In genomic region chr11:86996953-86997570, GRCh38 we compare ENCODE assay signal across 20 cellular contexts. TPM values are rescaled to one million over a fixed set of nuclear protein-coding genes. Genes with fewer than 3 reads are reported as not detected.
A peak's percentile ranks its signal among the peaks of the same experiment; 100 is the strongest.
DNase-seq lines count a peak whose midpoint lies in the region; ATAC-seq, FAIRE-seq and TF ChIP-seq lines count a peak whose summit lies in the region.
"Had no signal": no experiment of that assay in that cellular context is flagged by ENCODE, and none has a peak within 500 bp of the region (broad histone marks: within the 10 kb centered on the region; RNA-seq: fewer than 3 reads in every experiment).

No MANE protein-coding gene starts in this region.

- H3K27ac Mint-ChIP-seq in endothelial cell (ENCODE audit: unreplicated experiment) (peak overlapping the region; percentile 14), immature natural killer cell (no peak overlapping the region)
- H3K27ac Mint-ChIP-seq: B cell; CD4-positive, alpha-beta T cell; HFFc6 had no signal

- in situ Hi-C loops in HepG2 (cut with HindIII; ENCODE audit: extremely low pct_ligation_motif_present, low pct_unique_long_range_greater_than_20kb), result loop anchor here (5.0 kb wide), 1 partner anchor 40 kb away; the partner anchor contains the start of gene FZD4

- peak; percentile 56 for FAIRE-seq in HepG2 (lab: Jason Lieb, UNC)
- FAIRE-seq: D721Med, G401.6, GM12891 had no signal

- TF ChIP-seq CTCF in HepG2 (CRISPR knock-in tag; IDR thresholded peaks at IDR 0.05) (no peak), right lobe of liver (IDR thresholded peaks at IDR 0.05) (no peak), endothelial cell (IDR thresholded peaks at IDR 0.05; ENCODE audit: unreplicated experiment) (no peak), thyroid gland (IDR thresholded peaks at IDR 0.05) (no peak), left lung (IDR thresholded peaks at IDR 0.05) (no peak)

- H3K27me3 ChIP-seq in HepG2 (ENCODE audit: control insufficient read depth in 1 of 2, insufficient read depth in 2 of 2, low read length in 2 of 2), result no peaks in the 10 kb centered on the region
- H3K27me3 ChIP-seq in right lobe of liver, result no peaks in the 10 kb centered on the region
- no peaks in the 10 kb centered on the region for H3K27me3 ChIP-seq in thyroid gland
- H3K27me3 ChIP-seq in left lung, result no peaks in the 10 kb centered on the region

- no peaks in the 10 kb centered on the region for H4K20me1 ChIP-seq in HepG2 (ENCODE audit: insufficient read depth, low read length)

- H3K9me3 Mint-ChIP-seq in endothelial cell (ENCODE audit: unreplicated experiment) (no peaks in the 10 kb centered on the region), immature natural killer cell (no peaks in the 10 kb centered on the region)
- H3K9me3 Mint-ChIP-seq: CD4-positive, alpha-beta T cell; HFFc6 had no signal

- ATAC-seq in HepG2, result no peak
- no peak for ATAC-seq in right lobe of liver
- no peak for ATAC-seq in left lung

- H3K4me1 Mint-ChIP-seq in endothelial cell (ENCODE audit: unreplicated experiment) (peaks cover 32% of the 10 kb centered on the region), immature natural killer cell (no peaks in the 10 kb centered on the region)
- H3K4me1 Mint-ChIP-seq: B cell had no signal

- no peak overlapping the region for H3K4me3 ChIP-seq in HepG2 (replicated peaks in 1 of 3; ENCODE audit: insufficient read depth in 1 of 3, low read depth in 2 of 3, low read length in 3 of 3)
- no peak overlapping the region for H3K4me3 ChIP-seq in right lobe of liver
- H3K4me3 ChIP-seq in thyroid gland (replicated peaks in 1 of 3), result no peak overlapping the region
- H3K4me3 ChIP-seq in left lung, result no peak overlapping the region

- H3K4me1 ChIP-seq in HepG2 (ENCODE audit: insufficient read depth, low read length) (peaks cover 75% of the 10 kb centered on the region), right lobe of liver (no peaks in the 10 kb centered on the region), thyroid gland (peaks cover 27 to 31% of the 10 kb centered on the region in 2 donors), left lung (no peaks in the 10 kb centered on the region)

- CTCF ChIA-PET in HepG2 (lab: Yijun Ruan, JAX; ENCODE audit: low intra/inter-chr PET ratio, low total read pairs), result no interaction called here

- H3K36me3 Mint-ChIP-seq in endothelial cell (ENCODE audit: low read depth, unreplicated experiment) (no peaks in the 10 kb centered on the region), immature natural killer cell (no peaks in the 10 kb centered on the region)

- no peak for TF ChIP-seq POLR2A in HepG2 (IDR thresholded peaks at IDR 0.05; ENCODE audit: insufficient read depth in 1 of 2, low read depth in 2 of 2, low read length in 2 of 2)
- no peak for TF ChIP-seq POLR2A in right lobe of liver (IDR thresholded peaks at IDR 0.05)
- TF ChIP-seq POLR2A in thyroid gland (IDR thresholded peaks at IDR 0.05), result no peak

- TF ChIP-seq EP300 in HepG2 (IDR thresholded peaks at IDR 0.05; ENCODE audit: low read depth in 2 of 2, low read length in 2 of 2) (no peak), HepG2 (CRISPR knock-in tag; IDR thresholded peaks at IDR 0.05; ENCODE audit: borderline replicate concordance) (no peak)

- H3K27me3 Mint-ChIP-seq in endothelial cell (ENCODE audit: unreplicated experiment), result no peaks in the 10 kb centered on the region
- H3K27me3 Mint-ChIP-seq in immature natural killer cell (ENCODE audit: low read depth in 3 of 3), result peaks cover 0 to 2% (median 2%) of the 10 kb centered on the region in 3 donors
- H3K27me3 Mint-ChIP-seq: B cell; CD4-positive, alpha-beta T cell had no signal

- no peaks in the 10 kb centered on the region for H3K36me3 ChIP-seq in HepG2 (replicated peaks in 1 of 2; ENCODE audit: control insufficient read depth in 1 of 2, insufficient read depth in 2 of 2, low read length in 2 of 2)
- H3K36me3 ChIP-seq in right lobe of liver, result no peaks in the 10 kb centered on the region
- no peaks in the 10 kb centered on the region for H3K36me3 ChIP-seq in thyroid gland
- H3K36me3 ChIP-seq in left lung, result no peaks in the 10 kb centered on the region

- POLR2A ChIA-PET in HepG2 (lab: Yijun Ruan, JAX), result interaction anchor here (0.9 to 1.8 kb wide), 3 partner anchors 14 to 56 kb away, joined by 3 to 6 read pairs (median 3); partner anchors contain the start of gene TMEM135

- no peak overlapping the region for H2AFZ ChIP-seq in HepG2 (ENCODE audit: low read length)

- intact Hi-C loops in HepG2 (cut with micrococcal nuclease; ENCODE audit: unreplicated experiment) (no loop called here), right lobe of liver (cut with DNase I) (no loop called here), thyroid gland (cut with DNase I) (no loop called here), left lung (cut with DNase I) (no loop called here)

- H3K27ac ChIP-seq in HepG2 (ENCODE audit: extremely low read length, insufficient read depth, low read length) (peak overlapping the region; percentile 19), right lobe of liver (no peak overlapping the region), thyroid gland (peak overlapping the region in 2 of 3 donors; percentile 30 to 35), left lung (no peak overlapping the region)

- TF ChIP-seq RAD21 in HepG2 (CRISPR knock-in tag; IDR thresholded peaks at IDR 0.05), result no peak

- H3K9me3 ChIP-seq in HepG2 (ENCODE audit: low read length) (no peaks in the 10 kb centered on the region), right lobe of liver (no peaks in the 10 kb centered on the region), thyroid gland (no peaks in the 10 kb centered on the region), left lung (no peaks in the 10 kb centered on the region)

- BruUV-seq in HepG2 (replicated peaks; lab: Mats Ljungman, UMichigan), result no TSS peak

- H3K4me2 ChIP-seq in HepG2 (ENCODE audit: low read depth, low read length), result no peak overlapping the region

- WGBS in HepG2 (ENCODE audit: low lambda C conversion rate), result 83% methylated on average over 1 of the region's 1 CpG
- WGBS in right lobe of liver (ENCODE audit: insufficient coverage, low coverage, low lambda C conversion rate, missing lambda C conversion rate), result 91% methylated on average over 1 of the region's 1 CpG
- 91 to 96% methylated on average over 1 of the region's 1 CpG for WGBS in thyroid gland, 2 donors

- H3K4me3 Mint-ChIP-seq in endothelial cell (ENCODE audit: unreplicated experiment) (no peak overlapping the region), immature natural killer cell (no peak overlapping the region)
- H3K4me3 Mint-ChIP-seq: B cell; CD4-positive, alpha-beta T cell; HFFc6 had no signal

- DNase-seq in HepG2 (ENCODE audit: low spot score), result no peak
- DNase-seq in right lobe of liver, result no peak
- DNase-seq in OCI-M1 (lab: John Stamatoyannopoulos, UW), result peak; percentile 60
- no peak for DNase-seq in endothelial cell (ENCODE audit: low spot score)
- no peak for DNase-seq in thyroid gland
- no peak for DNase-seq in islet precursor cell
- DNase-seq in left lung, result no peak
- DNase-seq in immature natural killer cell, result no peak
- DNase-seq: ACHN; C1 segment of cervical spinal cord; CD4-positive, alpha-beta T cell; DMS153; DMS79 treated with DMSO at 0.1 percent for 48 hours; EL; HCEC 1CT; HFFc6 had no signal

- no peaks in the 10 kb centered on the region for H3K79me2 ChIP-seq in HepG2 (ENCODE audit: insufficient read depth, low read length)

- no peak overlapping the region for H3K9ac ChIP-seq in HepG2 (ENCODE audit: insufficient read depth, low read depth, low read length)

RNA-seq across cellular contexts. Expression of gene TMEM135, which starts 40.7 kb away (rescaled TPM):
- total RNA-seq in HepG2 (2016; rRNA removed; fragmentation: Illumina TruSeq; extraction: Trizol), result 88.9 and 137 TPM in 2 replicates
- total RNA-seq in HepG2 (2016; cell fraction: cytosol; rRNA removed; fragmentation: Illumina TruSeq; extraction: Trizol; ENCODE audit: low read depth), result 13.8 and 23.1 TPM in 2 replicates
- 89.3 and 110 TPM in 2 replicates for total RNA-seq in HepG2 (2016; cell fraction: insoluble cytoplasmic fraction; rRNA removed; fragmentation: Illumina TruSeq; extraction: Trizol)
- 53.8 and 64.4 TPM in 2 replicates for total RNA-seq in HepG2 (2016; cell fraction: membrane; rRNA removed; fragmentation: Illumina TruSeq; extraction: Trizol)
- total RNA-seq in HepG2 (2016; cell fraction: nucleus; rRNA removed; fragmentation: Illumina TruSeq; extraction: Trizol), result 114 and 120 TPM in 2 replicates
- 29.8 and 36.6 TPM in 2 replicates for polyA plus RNA-seq in HepG2 (2011; rRNA removed)
- polyA plus RNA-seq in HepG2 (2011; cell fraction: cytosol; rRNA removed), result 22.7 and 40.1 TPM in 2 replicates
- polyA plus RNA-seq in HepG2 (2011; cell fraction: nucleus; rRNA removed), result 31.7 and 48.3 TPM in 2 replicates
- polyA plus RNA-seq in HepG2 (2012), result 28.2 and 36.9 TPM in 2 replicates
- 4.8 and 5.5 TPM in 2 replicates for polyA plus RNA-seq in HepG2 (2016; cell fraction: cytosol; fragmentation: Illumina TruSeq; extraction: Trizol; ENCODE audit: low read depth)
- 68.6 and 71.6 TPM in 2 replicates for polyA plus RNA-seq in HepG2 (2016; cell fraction: insoluble cytoplasmic fraction; fragmentation: Illumina TruSeq; extraction: Trizol; ENCODE audit: low read depth)
- 17.9 and 19.7 TPM in 2 replicates for polyA plus RNA-seq in HepG2 (2016; cell fraction: membrane; fragmentation: Illumina TruSeq; extraction: Trizol; ENCODE audit: low read depth)
- 49.6 and 80.2 TPM in 2 replicates for polyA plus RNA-seq in HepG2 (2016; cell fraction: nucleus; fragmentation: Illumina TruSeq; extraction: Trizol; ENCODE audit: insufficient read depth, low read depth)
- polyA minus RNA-seq in HepG2 (2011; rRNA and poly(A)+ RNA removed; ENCODE audit: low replicate concordance), result 29.8 and 153 TPM in 2 replicates
- polyA minus RNA-seq in HepG2 (2011; cell fraction: cytosol; rRNA and poly(A)+ RNA removed), result 48.6 and 52.1 TPM in 2 replicates
- 145 and 211 TPM in 2 replicates for polyA minus RNA-seq in HepG2 (2011; cell fraction: nucleus; rRNA and poly(A)+ RNA removed)
- 10 to 100 TPM; 12.2 to 27.9 (median 18.8) TPM for total RNA-seq in right lobe of liver
- 49.7 TPM for total RNA-seq in endothelial cell (ENCODE audit: unreplicated experiment)
- 10 to 100 TPM; 17.2 to 69.6 (median 33.0) TPM for total RNA-seq in thyroid gland
- 10 to 100 TPM; 21.3 to 26.6 TPM for total RNA-seq in left lung
- polyA plus RNA-seq in immature natural killer cell, result 10 to 100 TPM in 2 of 3 donors, 1 to 10 TPM in 1; 7.3 to 20.2 (median 11.3) TPM

RNA-seq across cellular contexts. Expression of gene FZD4, which starts 41.9 kb away (rescaled TPM):
- total RNA-seq in HepG2 (2016; rRNA removed; fragmentation: Illumina TruSeq; extraction: Trizol) (34.7 and 46.5 TPM in 2 replicates), right lobe of liver (10 to 100 TPM; 12.5 to 26.1 (median 17.1) TPM), endothelial cell (ENCODE audit: unreplicated experiment) (71.5 TPM), thyroid gland (10 to 100 TPM; 32.9 to 70.8 (median 48.0) TPM), left lung (10 to 100 TPM; 23.5 to 25.1 TPM)
- 3.4 and 3.7 TPM in 2 replicates for total RNA-seq in HepG2 (2016; cell fraction: cytosol; rRNA removed; fragmentation: Illumina TruSeq; extraction: Trizol; ENCODE audit: low read depth)
- total RNA-seq in HepG2 (2016; cell fraction: insoluble cytoplasmic fraction; rRNA removed; fragmentation: Illumina TruSeq; extraction: Trizol), result 36.7 and 46.5 TPM in 2 replicates
- 15.6 and 16.1 TPM in 2 replicates for total RNA-seq in HepG2 (2016; cell fraction: membrane; rRNA removed; fragmentation: Illumina TruSeq; extraction: Trizol)
- total RNA-seq in HepG2 (2016; cell fraction: nucleus; rRNA removed; fragmentation: Illumina TruSeq; extraction: Trizol), result 57.2 and 60.7 TPM in 2 replicates
- polyA plus RNA-seq in HepG2 (2011; rRNA removed) (49.1 and 70.4 TPM in 2 replicates), immature natural killer cell (under 1 TPM in 1 of 3 donors, not detected in 2; 0.10 TPM)
- 41.6 and 43.4 TPM in 2 replicates for polyA plus RNA-seq in HepG2 (2011; cell fraction: cytosol; rRNA removed)
- 33.6 and 37.4 TPM in 2 replicates for polyA plus RNA-seq in HepG2 (2011; cell fraction: nucleus; rRNA removed)
- polyA plus RNA-seq in HepG2 (2012), result 22.8 and 29.0 TPM in 2 replicates
- polyA plus RNA-seq in HepG2 (2016; cell fraction: cytosol; fragmentation: Illumina TruSeq; extraction: Trizol; ENCODE audit: low read depth), result 1.4 and 1.5 TPM in 2 replicates
- 19.7 and 21.6 TPM in 2 replicates for polyA plus RNA-seq in HepG2 (2016; cell fraction: insoluble cytoplasmic fraction; fragmentation: Illumina TruSeq; extraction: Trizol; ENCODE audit: low read depth)
- 4.3 and 4.6 TPM in 2 replicates for polyA plus RNA-seq in HepG2 (2016; cell fraction: membrane; fragmentation: Illumina TruSeq; extraction: Trizol; ENCODE audit: low read depth)
- polyA plus RNA-seq in HepG2 (2016; cell fraction: nucleus; fragmentation: Illumina TruSeq; extraction: Trizol; ENCODE audit: insufficient read depth, low read depth), result 58.8 and 63.1 TPM in 2 replicates
- polyA minus RNA-seq in HepG2 (2011; rRNA and poly(A)+ RNA removed; ENCODE audit: low replicate concordance), result 16.6 and 151 TPM in 2 replicates
- polyA minus RNA-seq in HepG2 (2011; cell fraction: cytosol; rRNA and poly(A)+ RNA removed), result 66.3 and 82.1 TPM in 2 replicates
- 43.3 and 46.9 TPM in 2 replicates for polyA minus RNA-seq in HepG2 (2011; cell fraction: nucleus; rRNA and poly(A)+ RNA removed)
- total RNA-seq: CD4-positive, alpha-beta T cell had no signal

Comparison
In these comparisons a context has a peak if more than half of its experiments do, and no peak if none do; other contexts are left out.
1. H3K27ac ChIP-seq: peak in HepG2 (single experiment) and thyroid gland (2 of 3); none in right lobe of liver (0 of 3) and left lung (0 of 2).